ENCODE assay signal across 11 cellular contexts in the genomic region with DNA sequence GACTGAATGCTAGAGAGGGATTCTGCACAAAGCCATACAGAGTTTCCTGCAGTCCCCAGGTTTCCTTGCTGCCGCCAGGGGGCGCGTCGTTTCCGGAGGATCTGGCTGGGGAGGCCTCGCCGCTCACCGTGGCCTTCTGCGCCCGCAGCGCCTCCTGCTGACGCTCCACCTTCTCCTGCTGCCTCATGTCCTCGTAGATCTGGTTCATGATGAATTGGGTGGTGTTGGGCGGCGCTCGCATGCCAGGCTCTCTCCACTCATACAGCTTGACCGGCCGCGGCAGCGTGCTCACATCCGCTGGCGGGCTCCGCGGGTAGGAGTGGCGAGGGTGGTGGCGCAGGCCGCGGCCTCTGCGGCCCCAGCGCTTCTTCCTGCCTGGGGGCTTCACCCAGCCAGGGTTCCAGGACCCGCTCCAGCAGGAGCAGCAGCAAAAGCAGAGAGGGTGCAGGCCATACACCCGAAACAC. TPM values are rescaled to one million over a fixed set of nuclear protein-coding genes. Genes with fewer than 3 reads are reported as not detected.
DNase-seq lines count a peak whose midpoint lies in the region; ATAC-seq and TF ChIP-seq lines count a peak whose summit lies in the region.
"Had no signal": no experiment of that assay in that cellular context is flagged by ENCODE, and none has a peak within 500 bp of the region (broad histone marks: within the 10 kb centered on the region; RNA-seq: fewer than 3 reads in every experiment).

No MANE protein-coding gene starts in this region.

- no peaks in the 10 kb centered on the region for H3K36me3 Mint-ChIP-seq in neural crest cell (ENCODE audit: low read depth)
- no peaks in the 10 kb centered on the region for H3K36me3 Mint-ChIP-seq in activated T-helper 17 cell treated with anti-CD3 and anti-CD28 coated beads, Interleukin-2, amount 50 U/mL, for 72 hours (ENCODE audit: low read depth)

- no peak for DNase-seq in GM12864 (ENCODE audit: low read depth)
- peak in 1 of 4 donors; percentile 21 for DNase-seq in body of pancreas
- DNase-seq in neural crest cell (ENCODE audit: low read depth, low spot score): no peak
- no peak for DNase-seq in MV-4-11 (lab: John Stamatoyannopoulos, UW)
- DNase-seq in dedifferentiated amniotic fluid mesenchymal stem cell (ENCODE audit: extremely low spot score): no peak
- DNase-seq in A172 (ENCODE audit: low spot score): no peak
- DNase-seq: stomach had no signal

- no peaks in the 10 kb centered on the region for H3K4me1 ChIP-seq in body of pancreas
- H3K4me1 ChIP-seq: stomach had no signal

- H3K9me3 ChIP-seq in body of pancreas: no peaks in the 10 kb centered on the region
- H3K9me3 ChIP-seq: ovary, stomach had no signal

- no peak for TF ChIP-seq POLR2A in body of pancreas (IDR thresholded peaks at IDR 0.05)

- ATAC-seq in HG02759 (IDR thresholded peaks at IDR 0.05; ENCODE audit: unreplicated experiment) (peak; percentile 78), body of pancreas (peak; percentile 35)
- no peak for ATAC-seq in activated T-helper 17 cell treated with anti-CD3 and anti-CD28 coated beads, Interleukin-2, amount 50 U/mL, for 72 hours (replicated peaks)

- no peaks in the 10 kb centered on the region for H3K4me1 Mint-ChIP-seq in neural crest cell
- H3K4me1 Mint-ChIP-seq in activated T-helper 17 cell treated with anti-CD3 and anti-CD28 coated beads, Interleukin-2, amount 50 U/mL, for 72 hours: no peaks in the 10 kb centered on the region

- intact Hi-C loops in body of pancreas (cut with DNase I): no loop called here

- H3K27me3 ChIP-seq in body of pancreas: no peaks in the 10 kb centered on the region
- H3K27me3 ChIP-seq: ovary, stomach had no signal

- H3K27ac ChIP-seq in body of pancreas: no peak overlapping the region
- H3K27ac ChIP-seq: ovary, stomach had no signal

- H3K27ac Mint-ChIP-seq in neural crest cell (ENCODE audit: unreplicated experiment): no peak overlapping the region
- no peak overlapping the region for H3K27ac Mint-ChIP-seq in activated T-helper 17 cell treated with anti-CD3 and anti-CD28 coated beads, Interleukin-2, amount 50 U/mL, for 72 hours

- H3K36me3 ChIP-seq in body of pancreas (replicated peaks in 1 of 2; ENCODE audit: insufficient read depth in 1 of 2, low read depth in 2 of 2): no peaks in the 10 kb centered on the region
- H3K36me3 ChIP-seq: ovary, stomach had no signal

- peaks cover 3% of the 10 kb centered on the region for H3K9me3 Mint-ChIP-seq in neural crest cell
- no peaks in the 10 kb centered on the region for H3K9me3 Mint-ChIP-seq in activated T-helper 17 cell treated with anti-CD3 and anti-CD28 coated beads, Interleukin-2, amount 50 U/mL, for 72 hours

- 70 to 79% methylated on average over 26 to 31 of the region's 32 CpGs for WGBS in body of pancreas, 2 donors

- TF ChIP-seq CTCF in GM12864 (IDR thresholded peaks at IDR 0.05; ENCODE audit: low read depth, low read length, missing control alignments) (peak; percentile 48), body of pancreas (IDR thresholded peaks at IDR 0.05) (peak in 5 of 7 experiments; percentile 17 to 35 (median 19)), neural crest cell (conservative IDR thresholded peaks at IDR 0.05) (peak; percentile 52)

- H3K27me3 Mint-ChIP-seq in neural crest cell (ENCODE audit: low read depth): no peaks in the 10 kb centered on the region
- peaks cover 4% of the 10 kb centered on the region for H3K27me3 Mint-ChIP-seq in activated T-helper 17 cell treated with anti-CD3 and anti-CD28 coated beads, Interleukin-2, amount 50 U/mL, for 72 hours

- H3K4me3 ChIP-seq in GM12864 (ENCODE audit: low read depth, low read length) (no peak overlapping the region), body of pancreas (no peak overlapping the region)
- H3K4me3 ChIP-seq: ovary, stomach had no signal

- no peak overlapping the region for H3K4me3 Mint-ChIP-seq in neural crest cell
- H3K4me3 Mint-ChIP-seq in activated T-helper 17 cell treated with anti-CD3 and anti-CD28 coated beads, Interleukin-2, amount 50 U/mL, for 72 hours: no peak overlapping the region

RNA-seq across cellular contexts. Expression of a gene that starts 1.0 kb away (rescaled TPM):
- total RNA-seq in body of pancreas (not detected), neural crest cell (not detected in 2 replicates)
- total RNA-seq in activated T-helper 17 cell treated with anti-CD3 and anti-CD28 coated beads, Interleukin-2, amount 50 U/mL, for 72 hours: not detected
- not detected in 2 replicates for total RNA-seq in A172 (2014; rRNA removed; shearing (Covaris generic))
- total RNA-seq: frontal cortex, ovary, stomach had no signal

RNA-seq across cellular contexts. Expression of a gene that starts 50.8 kb away (rescaled TPM):
- total RNA-seq in body of pancreas: not detected
- not detected in 2 replicates for total RNA-seq in neural crest cell
- total RNA-seq in activated T-helper 17 cell treated with anti-CD3 and anti-CD28 coated beads, Interleukin-2, amount 50 U/mL, for 72 hours: not detected
- total RNA-seq in A172 (2014; rRNA removed; shearing (Covaris generic)): not detected in 2 replicates
- total RNA-seq: frontal cortex, stomach had no signal
